ENCODE assay signal across 21 cellular contexts in the genomic region with DNA sequence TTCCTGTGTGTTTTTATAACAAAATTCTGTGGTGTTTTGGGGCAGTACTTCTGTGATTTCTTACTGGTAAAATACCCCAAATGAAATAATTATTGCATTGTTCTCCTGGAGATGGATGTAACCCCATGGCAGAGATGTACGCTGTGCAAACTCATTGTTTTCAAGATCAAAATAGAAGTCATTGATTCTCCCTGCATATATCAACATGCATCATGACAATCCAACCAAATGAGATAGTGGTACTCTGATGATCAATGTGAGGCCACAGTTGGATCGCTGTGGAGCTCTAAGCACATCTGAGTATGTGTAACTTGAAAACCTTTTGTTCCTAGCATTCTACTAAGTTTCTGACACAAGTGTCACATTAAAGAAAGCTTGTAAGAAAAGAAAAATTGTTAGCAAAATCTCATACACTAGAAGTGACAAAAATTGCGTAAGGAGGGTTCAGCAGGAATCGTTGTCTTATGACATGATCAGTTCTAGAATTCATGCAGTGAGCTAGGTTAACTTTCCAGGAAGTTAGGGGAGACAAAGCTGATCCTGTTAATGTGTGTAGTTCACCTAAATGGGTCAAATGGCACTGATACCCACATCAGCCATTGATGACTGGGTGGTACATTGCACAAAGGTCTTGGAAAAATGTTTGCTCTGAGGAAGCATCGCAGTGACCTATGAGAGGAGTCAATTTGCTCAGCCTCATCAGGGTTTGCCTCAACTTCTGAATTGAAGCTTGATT.
"Had no signal": no experiment of that assay in that cellular context is flagged by ENCODE, and none has a peak within 500 bp of the region (broad histone marks: within the 10 kb centered on the region; RNA-seq: fewer than 3 reads in every experiment).

No MANE protein-coding gene starts in this region.

- H3K27ac Mint-ChIP-seq: activated naive CD4-positive, alpha-beta T cell treated with anti-CD3 and anti-CD28 coated beads, Interleukin-2, amount 50 U/mL, for 24 hours; memory B cell; natural killer cell; stimulated activated naive CD8-positive, alpha-beta T cell treated with anti-CD3 and anti-CD28 coated beads, Interleukin-15, Interleukin-2, amounts not matched to agents 100 ng/mL and 50 ng/mL, for 24 hours; type B pancreatic cell had no signal

- H3K27me3 ChIP-seq: breast epithelium, esophagus muscularis mucosa, pancreas, testis had no signal

- H3K27ac ChIP-seq: breast epithelium, esophagus muscularis mucosa, pancreas, testis had no signal

- H3K4me3 ChIP-seq: breast epithelium, esophagus muscularis mucosa, pancreas, testis had no signal

- ATAC-seq: activated CD4-positive, CD25-positive, alpha-beta regulatory T cell treated with anti-CD3 and anti-CD28 coated beads, Interleukin-2, amount 50 U/mL, for 24 hours; left lobe of liver; pancreas; SK-N-SH treated with all-trans-retinoic acid at 6 μM for 48 hours had no signal

- DNase-seq: activated CD4-positive, alpha-beta T cell treated with anti-CD3 and anti-CD28 coated beads, Interleukin-2, amount 50 U/mL, for 1 hour; activated CD8-positive, alpha-beta memory T cell treated with anti-CD3 and anti-CD28 coated beads for 24 hours; activated CD8-positive, alpha-beta memory T cell treated with anti-CD3 and anti-CD28 coated beads, Interleukin-2, amount 50 U/mL, for 48 hours; activated effector memory CD4-positive, alpha-beta T cell treated with anti-CD3 and anti-CD28 coated beads, Interleukin-2, amount 50 U/mL, for 16 hours; activated T-cell treated with anti-CD3 and anti-CD28 coated beads, Interleukin-2, amount 50 U/mL, for 48 hours; effector memory CD4-positive, alpha-beta T cell; islet precursor cell; natural killer cell; pancreas; T1000; testis had no signal

- H3K4me3 Mint-ChIP-seq: activated naive CD4-positive, alpha-beta T cell treated with anti-CD3 and anti-CD28 coated beads, Interleukin-2, amount 50 U/mL, for 24 hours; dendritic cell treated with granulocyte-macrophage colony-stimulating factor and Interleukin-4, amounts not matched to agents 40 ng/mL and 50 ng/mL, for 4 days; memory B cell; natural killer cell; stimulated activated naive CD8-positive, alpha-beta T cell treated with anti-CD3 and anti-CD28 coated beads, Interleukin-15, Interleukin-2, amounts not matched to agents 100 ng/mL and 50 ng/mL, for 24 hours; type B pancreatic cell had no signal

- H3K9me3 Mint-ChIP-seq: activated naive CD4-positive, alpha-beta T cell treated with anti-CD3 and anti-CD28 coated beads, Interleukin-2, amount 50 U/mL, for 24 hours; dendritic cell treated with granulocyte-macrophage colony-stimulating factor and Interleukin-4, amounts not matched to agents 40 ng/mL and 50 ng/mL, for 4 days; natural killer cell; stimulated activated naive CD8-positive, alpha-beta T cell treated with anti-CD3 and anti-CD28 coated beads, Interleukin-15, Interleukin-2, amounts not matched to agents 100 ng/mL and 50 ng/mL, for 24 hours had no signal

- H3K27me3 Mint-ChIP-seq: activated naive CD4-positive, alpha-beta T cell treated with anti-CD3 and anti-CD28 coated beads, Interleukin-2, amount 50 U/mL, for 24 hours; dendritic cell treated with granulocyte-macrophage colony-stimulating factor and Interleukin-4, amounts not matched to agents 40 ng/mL and 50 ng/mL, for 4 days; memory B cell; stimulated activated naive CD8-positive, alpha-beta T cell treated with anti-CD3 and anti-CD28 coated beads, Interleukin-15, Interleukin-2, amounts not matched to agents 100 ng/mL and 50 ng/mL, for 24 hours; type B pancreatic cell had no signal

- H3K4me1 Mint-ChIP-seq: activated naive CD4-positive, alpha-beta T cell treated with anti-CD3 and anti-CD28 coated beads, Interleukin-2, amount 50 U/mL, for 24 hours; memory B cell had no signal

- H3K36me3 Mint-ChIP-seq: activated naive CD4-positive, alpha-beta T cell treated with anti-CD3 and anti-CD28 coated beads, Interleukin-2, amount 50 U/mL, for 24 hours; memory B cell; natural killer cell had no signal
